27 cellular contexts compared by ENCODE assay signal in genomic region chr10:35326466-35327235, GRCh38.
"Had no signal": no experiment of that assay in that cellular context is flagged by ENCODE, and none has a peak within 500 bp of the region (broad histone marks: within the 10 kb centered on the region; RNA-seq: fewer than 3 reads in every experiment).

No MANE protein-coding gene starts in this region.

- H3K4me3 Mint-ChIP-seq: T-cell; T-helper 1 cell treated with Interleukin-12 subunit alpha and Interleukin-12 subunit beta and Interleukin-4 antibody, amounts not matched to agents 30 μg/mL and 1 μg/mL, for 36 hours had no signal

- H3K4me3 ChIP-seq: MG63 had no signal

- ATAC-seq: T-cell had no signal

- H3K9ac ChIP-seq: SK-N-SH had no signal

- H3K27ac ChIP-seq: HL-60 had no signal

- H3K27me3 Mint-ChIP-seq: T-cell had no signal

- H3K27me3 ChIP-seq: MG63 had no signal

- H3K27ac Mint-ChIP-seq: T-cell; T-helper 1 cell treated with Interleukin-12 subunit alpha and Interleukin-12 subunit beta and Interleukin-4 antibody, amounts not matched to agents 30 μg/mL and 1 μg/mL, for 36 hours had no signal

- FAIRE-seq: HTR-8/SVneo, RCC 7860 had no signal

- DNase-seq: Karpas-422, KG1, MG63, NCI-H1092, NCI-H1105 treated with DMSO at 0.1 percent for 48 hours, NCI-H1417 treated with DMSO at 0.1 percent for 48 hours, NCI-H146, NCI-H1694 treated with DMSO at 0.1 percent for 48 hours, NCI-H1930, NCI-H2081, NCI-H2171, NCI-H226, NCI-H446, NCI-H510A, NCI-H524 treated with DMSO at 0.1 percent for 48 hours, NCI-H69, NCI-H774, Right ventricle myocardium superior, RPMI8226, SIG-M5, SK-N-SH, SW 1271, T-cell had no signal

- H3K4me2 ChIP-seq: SK-N-SH had no signal

- H3K9me3 ChIP-seq: SK-N-SH had no signal
